Comparison of ENCODE assay signal across 1 cellular context in genomic region chr10:88668465-88668864, GRCh38.
TF ChIP-seq lines count a peak whose summit lies in the region.

No MANE protein-coding gene starts in this region.

TF ChIP-seq in GM23338, 12 proteins besides CTCF, POLR2A, EP300 and RAD21 (continued from another document):
- TF ChIP-seq ZNF462 (CRISPR knock-in tag; IDR thresholded peaks at IDR 0.05) (no peak), ZNF331 (CRISPR knock-in tag; IDR thresholded peaks at IDR 0.05; ENCODE audit: low read depth) (no peak), JUNB (IDR thresholded peaks at IDR 0.05; ENCODE audit: unreplicated experiment) (no peak), EZH2 (IDR thresholded peaks at IDR 0.05; ENCODE audit: low read depth, unreplicated experiment) (no peak), POLR2AphosphoS5 (IDR thresholded peaks at IDR 0.05; ENCODE audit: low read depth) (no peak), STAT1 (IDR thresholded peaks at IDR 0.05; ENCODE audit: unreplicated experiment) (no peak), EZH2phosphoT487 (IDR thresholded peaks at IDR 0.05; ENCODE audit: unreplicated experiment) (no peak), CREB1 (CRISPR knock-in tag; IDR thresholded peaks at IDR 0.05; ENCODE audit: low read depth) (no peak), ETS1 (IDR thresholded peaks at IDR 0.05) (no peak)
